In the genomic region with DNA sequence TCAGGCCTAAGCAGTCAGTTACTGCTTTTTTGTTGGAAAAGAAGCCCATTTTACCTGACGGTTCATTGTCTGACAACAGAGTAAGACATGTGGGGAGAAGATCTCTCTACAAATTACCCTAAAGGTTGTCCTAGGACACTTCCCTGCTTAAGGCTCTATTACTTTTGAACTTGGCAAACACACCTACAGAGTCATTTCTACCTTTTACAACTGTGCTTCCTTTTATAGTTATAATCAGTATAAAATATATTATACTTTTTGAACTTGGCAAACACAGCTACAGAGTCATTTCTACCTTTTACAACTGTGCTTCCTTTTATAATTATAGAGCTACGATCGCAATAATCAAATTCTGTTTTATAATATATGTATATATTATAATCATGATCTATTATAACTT, we compare ENCODE assay signal across 26 cellular contexts.
DNase-seq lines count a peak whose midpoint lies in the region; ATAC-seq, FAIRE-seq and TF ChIP-seq lines count a peak whose summit lies in the region.
"Had no signal": no experiment of that assay in that cellular context is flagged by ENCODE, and none has a peak within 500 bp of the region (broad histone marks: within the 10 kb centered on the region; RNA-seq: fewer than 3 reads in every experiment).

No MANE protein-coding gene starts in this region.

- no peak overlapping the region for H3K4me3 Mint-ChIP-seq in MCF 10A (ENCODE audit: unreplicated experiment)
- H3K4me3 Mint-ChIP-seq: CD14-positive monocyte; CD4-positive, alpha-beta T cell; CD8-positive, alpha-beta memory T cell had no signal

- H3K4me1 Mint-ChIP-seq in MCF 10A (ENCODE audit: insufficient read depth, unreplicated experiment): peaks cover 4% of the 10 kb centered on the region

- H3K4me3 ChIP-seq in breast epithelium: no peak overlapping the region
- no peak overlapping the region for H3K4me3 ChIP-seq in mucosa of descending colon
- H3K4me3 ChIP-seq: A549; BLaER1 treated with 17β-estradiol and CSF1 and Interleukin-3, amounts not matched to agents 10 nM and 100 nM; GM23248 had no signal

- no peaks in the 10 kb centered on the region for H3K27me3 Mint-ChIP-seq in MCF 10A (ENCODE audit: insufficient read depth, unreplicated experiment)
- H3K27me3 Mint-ChIP-seq: CD4-positive, alpha-beta T cell; CD8-positive, alpha-beta memory T cell had no signal

- TF ChIP-seq CTCF in MCF 10A (IDR thresholded peaks at IDR 0.05; ENCODE audit: unreplicated experiment) (no peak), breast epithelium (IDR thresholded peaks at IDR 0.05) (no peak), mucosa of descending colon (IDR thresholded peaks at IDR 0.05) (no peak), omental fat pad (IDR thresholded peaks at IDR 0.05) (no peak)

- H3K27ac Mint-ChIP-seq in MCF 10A (ENCODE audit: low read depth, unreplicated experiment): peak overlapping the region; percentile 71
- H3K27ac Mint-ChIP-seq: CD14-positive monocyte; CD4-positive, alpha-beta T cell; CD8-positive, alpha-beta memory T cell had no signal

- BruUV-seq in MCF 10A (replicated peaks; lab: Mats Ljungman, UMichigan): no TSS peak

- H3K36me3 Mint-ChIP-seq in MCF 10A (ENCODE audit: insufficient read depth, unreplicated experiment): peaks cover 1% of the 10 kb centered on the region
- H3K36me3 Mint-ChIP-seq: CD14-positive monocyte had no signal

- H3K36me3 ChIP-seq in breast epithelium: no peaks in the 10 kb centered on the region
- no peaks in the 10 kb centered on the region for H3K36me3 ChIP-seq in mucosa of descending colon (ENCODE audit: low read depth)
- H3K36me3 ChIP-seq: BE2C; BLaER1 treated with 17β-estradiol and CSF1 and Interleukin-3, amounts not matched to agents 10 nM and 100 nM had no signal

- no peak for TF ChIP-seq POLR2A in breast epithelium (IDR thresholded peaks at IDR 0.05)

- H3K27me3 ChIP-seq in breast epithelium: no peaks in the 10 kb centered on the region
- H3K27me3 ChIP-seq: BE2C; BLaER1 treated with 17β-estradiol and CSF1 and Interleukin-3, amounts not matched to agents 10 nM and 100 nM had no signal

- POLR2A ChIA-PET in MCF 10A (lab: Yijun Ruan, JAX): interaction anchor here (0.7 to 1.3 kb wide), 2 partner anchors 32 to 406 kb away, joined by 5 to 6 read pairs; no protein-coding TSS in a partner anchor

- DNase-seq in MCF 10A (ENCODE audit: unreplicated experiment) (no peak), breast epithelium (ENCODE audit: low spot score in 2 of 2) (no peak), mucosa of descending colon (no peak), omental fat pad (ENCODE audit: low spot score) (no peak), DMS153 treated with DMSO at 0.1 percent for 48 hours (lab: John Stamatoyannopoulos, UW; ENCODE audit: unreplicated experiment) (no peak)
- DNase-seq: 8988T; ACHN; AML-193; BE2C; CD4-positive, alpha-beta T cell; CD8-positive, alpha-beta memory T cell; DMS 273 treated with DMSO at 0.1 percent for 48 hours; DMS53; DMS79 treated with DMSO at 0.1 percent for 48 hours; GF-D8; GM23248; H7; HCEC 1CT had no signal

- intact Hi-C loops in MCF 10A (cut with micrococcal nuclease): no loop called here
- intact Hi-C loops in breast epithelium (cut with DNase I; ENCODE audit: low total_unique reads): no loop called here
- intact Hi-C loops in mucosa of descending colon (cut with DNase I, micrococcal nuclease): loop anchor here in 1 of 2 donors (5.0 kb wide), 1 partner anchor 34 kb away; no protein-coding TSS in a partner anchor

- FAIRE-seq in colon (lab: Jason Lieb, UNC): peak; percentile 81
- FAIRE-seq: A549, D721Med, GM12891, H1 had no signal

- H3K9me3 ChIP-seq in breast epithelium: peaks cover 0 to 10% of the 10 kb centered on the region in 2 donors
- no peaks in the 10 kb centered on the region for H3K9me3 ChIP-seq in mucosa of descending colon
- H3K9me3 ChIP-seq: BE2C had no signal

- H3K4me1 ChIP-seq in breast epithelium (no peaks in the 10 kb centered on the region), mucosa of descending colon (ENCODE audit: low read depth) (peaks cover 7% of the 10 kb centered on the region)
- H3K4me1 ChIP-seq: A549, BE2C had no signal

- peak; percentile 94 for ATAC-seq in mucosa of descending colon
- ATAC-seq in omental fat pad (ENCODE audit: low FRiP score): no peak
- no peak for ATAC-seq in HG03108 (IDR thresholded peaks at IDR 0.05; ENCODE audit: unreplicated experiment)
- ATAC-seq: A549 had no signal

- H3K9me3 Mint-ChIP-seq in MCF 10A (ENCODE audit: unreplicated experiment): peaks cover 20% of the 10 kb centered on the region
- H3K9me3 Mint-ChIP-seq: CD4-positive, alpha-beta T cell had no signal

- CTCF ChIA-PET in MCF 10A (lab: Yijun Ruan, JAX): interaction anchor here (0.7 kb wide), 2 partner anchors 207 to 998 kb away, joined by 3 read pairs; no protein-coding TSS in a partner anchor

- H3K27ac ChIP-seq in breast epithelium: no peak overlapping the region
- H3K27ac ChIP-seq: BLaER1 treated with 17β-estradiol and CSF1 and Interleukin-3, amounts not matched to agents 10 nM and 100 nM; GM23248 had no signal
